Comparison of ENCODE assay signal across 16 cellular contexts in the genomic region with DNA sequence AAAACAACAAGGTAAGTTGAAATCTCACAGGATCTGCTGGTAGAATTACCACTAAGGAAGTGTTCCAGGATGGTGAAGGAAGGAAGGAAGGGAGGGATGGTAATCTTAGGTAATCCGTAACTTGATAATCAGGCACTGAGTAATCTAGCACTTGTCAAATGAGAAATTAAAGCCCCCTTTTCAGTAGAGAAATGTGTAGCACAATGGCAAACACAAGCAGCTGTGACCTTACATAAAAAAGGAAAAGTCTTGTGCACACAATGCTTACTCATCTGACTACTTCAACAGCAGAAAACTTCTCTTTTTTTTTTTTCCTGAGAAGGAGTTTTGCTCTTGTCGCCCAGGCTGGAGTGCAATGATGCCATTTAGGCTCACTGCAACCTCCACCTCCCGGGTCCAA. TPM values are rescaled to one million over a fixed set of nuclear protein-coding genes. Genes with fewer than 3 reads are reported as not detected.
DNase-seq lines count a peak whose midpoint lies in the region; ATAC-seq, FAIRE-seq and TF ChIP-seq lines count a peak whose summit lies in the region.
"Had no signal": no experiment of that assay in that cellular context is flagged by ENCODE, and none has a peak within 500 bp of the region (broad histone marks: within the 10 kb centered on the region; RNA-seq: fewer than 3 reads in every experiment).

No MANE protein-coding gene starts in this region.

- H3K4me1 ChIP-seq in CD8-positive, alpha-beta T cell (ENCODE audit: insufficient read depth, low read length), result peaks cover 13% of the 10 kb centered on the region
- H3K4me1 ChIP-seq in A673 (ENCODE audit: insufficient read depth, low read length, poor library complexity, severe bottlenecking), result no peaks in the 10 kb centered on the region

- TF ChIP-seq CTCF in CD8-positive, alpha-beta T cell (IDR thresholded peaks at IDR 0.05), result no peak
- TF ChIP-seq CTCF in A673 (conservative IDR thresholded peaks at IDR 0.05; ENCODE audit: low read depth, low read length), result no peak

- no peak for DNase-seq in CD8-positive, alpha-beta T cell
- DNase-seq in GM18507 (ENCODE audit: extremely low spot score, insufficient read length, low read depth) (no peak), RPMI8226 (peak; percentile 9), fibroblast of gingiva (ENCODE audit: low read depth) (peak; percentile 4), anterior cingulate cortex (lab: John Stamatoyannopoulos, UW) (no peak), A673 (ENCODE audit: low spot score) (no peak), SW480 (ENCODE audit: low spot score) (no peak)
- DNase-seq in stimulated activated naive CD4-positive, alpha-beta T cell treated with Interleukin-2 at 50 U/mL for 16 hours (lab: John Stamatoyannopoulos, UW), result no peak
- DNase-seq: gastrocnemius medialis; NCI-H1092 treated with DMSO at 0.1 percent for 48 hours; NCI-H524 treated with DMSO at 0.1 percent for 48 hours; stimulated activated CD4-positive, alpha-beta T cell treated with anti-CD3 and anti-CD28 coated beads, Interleukin-4, amount 100 ng/mL, for 4 hours had no signal

- H3K27me3 Mint-ChIP-seq in CD8-positive, alpha-beta T cell (ENCODE audit: low read depth), result no peaks in the 10 kb centered on the region

- H3K4me1 Mint-ChIP-seq in CD8-positive, alpha-beta T cell (ENCODE audit: low read depth), result peaks cover 21% of the 10 kb centered on the region

- no peak for ATAC-seq in CD8-positive, alpha-beta T cell
- ATAC-seq: gastrocnemius medialis had no signal

- peaks cover under 1% of the 10 kb centered on the region for H3K36me3 Mint-ChIP-seq in CD8-positive, alpha-beta T cell

- no peak overlapping the region for H3K4me3 Mint-ChIP-seq in CD8-positive, alpha-beta T cell

- H3K27ac ChIP-seq in CD8-positive, alpha-beta T cell (ENCODE audit: low read depth, low read length), result no peak overlapping the region
- H3K27ac ChIP-seq in A673 (ENCODE audit: low read depth, low read length, poor library complexity, severe bottlenecking), result no peak overlapping the region
- H3K27ac ChIP-seq: gastrocnemius medialis, SK-N-MC had no signal

- no peak overlapping the region for H3K4me3 ChIP-seq in CD8-positive, alpha-beta T cell (ENCODE audit: low read depth, low read length)
- H3K4me3 ChIP-seq in A673 (ENCODE audit: low read depth, low read length, poor library complexity, severe bottlenecking), result no peak overlapping the region
- H3K4me3 ChIP-seq: BLaER1 treated with 17β-estradiol and CSF1 and Interleukin-3, amounts not matched to agents 10 nM and 100 nM; gastrocnemius medialis; SK-N-MC had no signal

- H3K27me3 ChIP-seq in CD8-positive, alpha-beta T cell (ENCODE audit: insufficient read depth, low read length), result no peaks in the 10 kb centered on the region
- H3K27me3 ChIP-seq in A673 (replicated peaks; ENCODE audit: insufficient read depth, low read depth, low read length, poor library complexity), result no peaks in the 10 kb centered on the region
- H3K27me3 ChIP-seq: BLaER1 treated with 17β-estradiol and CSF1 and Interleukin-3, amounts not matched to agents 10 nM and 100 nM; gastrocnemius medialis had no signal

- peak; percentile 26 for FAIRE-seq in GM18507 (lab: Jason Lieb, UNC)
- FAIRE-seq: keratinocyte had no signal

- CTCF ChIA-PET in CD8-positive, alpha-beta T cell (lab: Charles Lee), result no interaction called here
- CTCF ChIA-PET in A673 (lab: Charles Lee), result no interaction called here

- H3K9me3 Mint-ChIP-seq in CD8-positive, alpha-beta T cell, result no peaks in the 10 kb centered on the region

- peak overlapping the region; percentile 18 for H3K27ac Mint-ChIP-seq in CD8-positive, alpha-beta T cell

- no peaks in the 10 kb centered on the region for H3K36me3 ChIP-seq in CD8-positive, alpha-beta T cell (ENCODE audit: insufficient read depth, low read length)
- no peaks in the 10 kb centered on the region for H3K36me3 ChIP-seq in A673 (ENCODE audit: insufficient read depth, low read length, poor library complexity, severe bottlenecking)
- H3K36me3 ChIP-seq: gastrocnemius medialis had no signal

- H3K9me3 ChIP-seq in CD8-positive, alpha-beta T cell (ENCODE audit: low read length), result no peaks in the 10 kb centered on the region
- no peaks in the 10 kb centered on the region for H3K9me3 ChIP-seq in A673 (ENCODE audit: low read depth, low read length, poor library complexity, severe bottlenecking)
- H3K9me3 ChIP-seq: BLaER1 treated with 17β-estradiol and CSF1 and Interleukin-3, amounts not matched to agents 10 nM and 100 nM; gastrocnemius medialis had no signal

- intact Hi-C loops in CD8-positive, alpha-beta T cell (cut with DNase I, micrococcal nuclease), result no loop called here
- intact Hi-C loops in A673 (cut with micrococcal nuclease; ENCODE audit: unreplicated experiment), result no loop called here

- POLR2A ChIA-PET in CD8-positive, alpha-beta T cell (lab: Charles Lee), result interaction anchor here (1.0 kb wide), 1 partner anchor 9 kb away, joined by 4 read pairs; no protein-coding TSS in a partner anchor
- POLR2A ChIA-PET in A673 (lab: Charles Lee; ENCODE audit: low non-redundant PET), result no interaction called here

- BruUV-seq in A673 (replicated peaks; lab: Mats Ljungman, UMichigan), result no TSS peak

RNA-seq across cellular contexts. Expression of gene NUP210L, which starts 6.1 kb away (rescaled TPM):
- under 1 TPM in 1 of 2 experiments, not detected in 1; 0.17 TPM for total RNA-seq in CD8-positive, alpha-beta T cell
- 0.04 and 0.09 TPM in 2 replicates for total RNA-seq in A673 (2021)

RNA-seq across cellular contexts. Expression of gene TPM3, which starts 43.1 kb away (rescaled TPM):
- total RNA-seq in CD8-positive, alpha-beta T cell, result 100 to 1,000 TPM; 341 to 347 TPM
- total RNA-seq in A673 (2021), result 661 and 746 TPM in 2 replicates

RNA-seq across cellular contexts. Expression of gene CFAP141, which starts 57.3 kb away (rescaled TPM):
- total RNA-seq in CD8-positive, alpha-beta T cell, result not detected
- not detected in 2 replicates for total RNA-seq in A673 (2021)
- total RNA-seq: gastrocnemius medialis, renal cortical epithelial cell had no signal

Comparison
In these comparisons a context has a peak if more than half of its experiments do, and no peak if none do; other contexts are left out.
1. DNase-seq: peak in RPMI8226 (single experiment) and fibroblast of gingiva (single experiment); none in CD8-positive, alpha-beta T cell (0 of 7), GM18507 (single experiment), anterior cingulate cortex (0 of 58), A673 (single experiment), stimulated activated naive CD4-positive, alpha-beta T cell treated with Interleukin-2 at 50 U/mL for 16 hours (single experiment) and SW480 (single experiment).